9 cellular contexts compared by ENCODE assay signal in the genomic region with DNA sequence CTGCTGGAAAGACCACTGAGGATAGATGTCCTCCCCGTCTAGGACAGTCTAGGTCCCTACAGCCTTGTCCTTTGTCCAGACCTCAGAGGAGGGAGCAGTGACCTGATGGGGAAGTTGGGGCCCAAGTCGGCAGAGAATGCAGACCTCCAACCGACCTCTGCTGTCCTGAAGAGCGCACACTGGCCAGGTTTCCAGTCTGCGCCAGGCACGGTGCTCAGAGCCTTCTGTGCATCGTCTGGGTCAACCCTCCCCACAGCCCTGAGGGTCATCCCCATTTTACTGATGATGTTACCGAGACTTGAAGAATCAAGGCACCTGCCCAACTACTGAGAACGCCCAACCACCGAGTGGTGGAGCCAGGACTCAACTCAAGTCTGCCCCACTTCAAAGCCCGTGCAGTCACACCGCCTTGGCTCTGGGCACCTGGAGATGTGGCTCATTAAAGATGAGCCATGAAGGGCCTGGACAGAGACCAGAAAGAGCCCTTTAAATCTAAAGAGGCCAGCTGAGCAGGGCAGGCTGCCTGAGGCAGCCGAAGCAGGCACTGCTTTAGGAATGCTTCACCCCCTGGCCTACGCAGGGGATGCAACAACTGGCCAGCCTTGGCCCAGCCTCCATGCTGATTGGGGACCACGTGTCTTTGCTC. TPM values are rescaled to one million over a fixed set of nuclear protein-coding genes. Genes with fewer than 3 reads are reported as not detected.
DNase-seq lines count a peak whose midpoint lies in the region; ATAC-seq lines count a peak whose summit lies in the region.
"Had no signal": no experiment of that assay in that cellular context is flagged by ENCODE, and none has a peak within 500 bp of the region (broad histone marks: within the 10 kb centered on the region; RNA-seq: fewer than 3 reads in every experiment).

No MANE protein-coding gene starts in this region.

- DNase-seq in NCI-H2196 (lab: John Stamatoyannopoulos, UW; ENCODE audit: unreplicated experiment) (peak; percentile 11), NCI-H2196 treated with DMSO at 0.1 percent for 48 hours (lab: John Stamatoyannopoulos, UW; ENCODE audit: unreplicated experiment) (no peak), left lobe of liver (ENCODE audit: low spot score) (peak; percentile 43)
- DNase-seq in activated T-cell treated with anti-CD3 and anti-CD28 coated beads, Interleukin-2, amount 50 U/mL, for 72 hours = no peak
- DNase-seq: MG63 had no signal

- H3K4me1 Mint-ChIP-seq in activated T-cell treated with anti-CD3 and anti-CD28 coated beads, Interleukin-2, amount 50 U/mL, for 72 hours (ENCODE audit: low read depth) = peaks cover 81% of the 10 kb centered on the region
- peaks cover 81% of the 10 kb centered on the region for H3K4me1 Mint-ChIP-seq in stimulated activated naive CD8-positive, alpha-beta T cell treated with anti-CD3 and anti-CD28 coated beads, Interleukin-15, Interleukin-2, amounts not matched to agents 100 ng/mL and 50 ng/mL, for 24 hours (ENCODE audit: low read depth)

- H3K9me3 Mint-ChIP-seq in activated T-cell treated with anti-CD3 and anti-CD28 coated beads, Interleukin-2, amount 50 U/mL, for 72 hours = no peaks in the 10 kb centered on the region
- H3K9me3 Mint-ChIP-seq in stimulated activated naive CD8-positive, alpha-beta T cell treated with anti-CD3 and anti-CD28 coated beads, Interleukin-15, Interleukin-2, amounts not matched to agents 100 ng/mL and 50 ng/mL, for 24 hours = no peaks in the 10 kb centered on the region

- H3K27ac Mint-ChIP-seq in activated T-cell treated with anti-CD3 and anti-CD28 coated beads, Interleukin-2, amount 50 U/mL, for 72 hours = peak overlapping the region; percentile 56
- peak overlapping the region; percentile 15 for H3K27ac Mint-ChIP-seq in stimulated activated naive CD8-positive, alpha-beta T cell treated with anti-CD3 and anti-CD28 coated beads, Interleukin-15, Interleukin-2, amounts not matched to agents 100 ng/mL and 50 ng/mL, for 24 hours

- ATAC-seq in activated T-cell treated with anti-CD3 and anti-CD28 coated beads, Interleukin-2, amount 50 U/mL, for 72 hours (replicated peaks in 1 of 2) = no peak
- no peak for ATAC-seq in left lobe of liver
- no peak for ATAC-seq in GM19035 (IDR thresholded peaks at IDR 0.05; ENCODE audit: unreplicated experiment)
- ATAC-seq in HG02973 (IDR thresholded peaks at IDR 0.05; ENCODE audit: unreplicated experiment) = no peak
- ATAC-seq in HG03159 (IDR thresholded peaks at IDR 0.05; ENCODE audit: unreplicated experiment) = no peak

- H3K36me3 Mint-ChIP-seq in activated T-cell treated with anti-CD3 and anti-CD28 coated beads, Interleukin-2, amount 50 U/mL, for 72 hours (ENCODE audit: insufficient read depth in 2 of 2) = peaks cover 9 to 11% of the 10 kb centered on the region in 2 donors
- peaks cover 39% of the 10 kb centered on the region for H3K36me3 Mint-ChIP-seq in stimulated activated naive CD8-positive, alpha-beta T cell treated with anti-CD3 and anti-CD28 coated beads, Interleukin-15, Interleukin-2, amounts not matched to agents 100 ng/mL and 50 ng/mL, for 24 hours (ENCODE audit: low read depth)

- no peaks in the 10 kb centered on the region for H3K27me3 Mint-ChIP-seq in activated T-cell treated with anti-CD3 and anti-CD28 coated beads, Interleukin-2, amount 50 U/mL, for 72 hours (ENCODE audit: low read depth)
- H3K27me3 Mint-ChIP-seq in stimulated activated naive CD8-positive, alpha-beta T cell treated with anti-CD3 and anti-CD28 coated beads, Interleukin-15, Interleukin-2, amounts not matched to agents 100 ng/mL and 50 ng/mL, for 24 hours = no peaks in the 10 kb centered on the region

- peak overlapping the region; percentile 41 to 70 for H3K4me3 Mint-ChIP-seq in activated T-cell treated with anti-CD3 and anti-CD28 coated beads, Interleukin-2, amount 50 U/mL, for 72 hours
- peak overlapping the region; percentile 38 for H3K4me3 Mint-ChIP-seq in stimulated activated naive CD8-positive, alpha-beta T cell treated with anti-CD3 and anti-CD28 coated beads, Interleukin-15, Interleukin-2, amounts not matched to agents 100 ng/mL and 50 ng/mL, for 24 hours

RNA-seq across cellular contexts. Expression of a gene that starts 4.4 kb away (rescaled TPM):
- 10 to 100 TPM; 27.8 to 29.7 TPM for total RNA-seq in activated T-cell treated with anti-CD3 and anti-CD28 coated beads, Interleukin-2, amount 50 U/mL, for 72 hours
- 4.5 TPM for total RNA-seq in left lobe of liver

RNA-seq across cellular contexts. Expression of a gene that starts 19.8 kb away (rescaled TPM):
- 1 to 10 TPM in 1 of 2 donors, under 1 TPM in 1; 0.72 to 1.1 TPM for total RNA-seq in activated T-cell treated with anti-CD3 and anti-CD28 coated beads, Interleukin-2, amount 50 U/mL, for 72 hours
- 0.15 TPM for total RNA-seq in left lobe of liver

Comparison
In these comparisons a context has a peak if more than half of its experiments do, and no peak if none do; other contexts are left out.
1. DNase-seq: peak in NCI-H2196 (single experiment) and left lobe of liver (single experiment); none in NCI-H2196 treated with DMSO at 0.1 percent for 48 hours (single experiment) and activated T-cell treated with anti-CD3 and anti-CD28 coated beads, Interleukin-2, amount 50 U/mL, for 72 hours (0 of 2).